In the genomic region with DNA sequence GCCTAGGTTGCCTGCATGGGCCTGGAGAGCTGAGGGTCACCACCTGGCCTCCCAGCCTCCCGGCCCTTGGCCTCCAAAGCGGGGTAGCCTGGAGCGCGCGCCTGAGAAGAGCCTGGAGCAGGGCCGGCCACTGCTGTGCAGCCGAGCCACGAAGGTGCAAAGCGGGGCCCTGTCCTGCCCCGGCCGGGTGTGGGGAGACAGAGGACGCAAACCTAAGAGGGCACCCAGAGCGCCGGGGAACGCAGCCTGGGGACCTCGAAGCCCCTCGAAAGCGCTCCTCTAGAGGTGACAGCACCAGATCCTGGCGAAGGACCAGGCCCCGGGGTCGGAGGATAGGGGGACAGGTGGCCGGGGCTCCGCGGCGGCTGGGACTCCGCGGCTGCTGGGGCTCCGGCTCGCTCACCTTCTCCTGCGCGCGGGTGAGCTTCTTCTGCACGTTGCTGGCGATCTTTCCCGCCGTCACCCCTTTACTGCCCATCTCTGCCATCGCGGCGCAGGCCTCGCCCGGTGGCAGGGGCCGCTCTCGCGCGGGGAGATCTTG, we compare ENCODE assay signal across 7 cellular contexts. TPM values are rescaled to one million over a fixed set of nuclear protein-coding genes. Genes with fewer than 3 reads are reported as not detected.
A peak's percentile ranks its signal among the peaks of the same experiment; 100 is the strongest.
DNase-seq lines count a peak whose midpoint lies in the region; ATAC-seq and TF ChIP-seq lines count a peak whose summit lies in the region.

No MANE protein-coding gene starts in this region.

- peaks cover 2% of the 10 kb centered on the region; the same call in 1 of the 2 replicates for H3K36me3 ChIP-seq in Panc1 (ENCODE audit: control insufficient read depth, insufficient read depth, low read length)
- H3K36me3 ChIP-seq in ectodermal cell (ENCODE audit: control insufficient read depth, insufficient read depth, low read length): no peaks in the 10 kb centered on the region
- peaks cover 3% of the 10 kb centered on the region for H3K36me3 ChIP-seq in mesodermal cell (ENCODE audit: control insufficient read depth, insufficient read depth, low read length)
- H3K36me3 ChIP-seq in upper lobe of right lung: no peaks in the 10 kb centered on the region

- H3K4me3 ChIP-seq in Panc1 (ENCODE audit: low read depth in 2 of 2, low read length in 2 of 2) (peak overlapping the region; percentile 61 to 72), ectodermal cell (ENCODE audit: insufficient read depth, low read depth, low read length) (peak overlapping the region; percentile 56), mesodermal cell (ENCODE audit: extremely low read depth, insufficient read depth, low read length, poor library complexity, severe bottlenecking) (peak overlapping the region; percentile 93), upper lobe of right lung (peak overlapping the region; percentile 90)

- in situ Hi-C loops in Panc1 (cut with HindIII; ENCODE audit: low pct_unique_long_range_greater_than_20kb, low sequenced_read_pairs): no loop called here

- peaks cover 22% of the 10 kb centered on the region for H3K4me1 ChIP-seq in Panc1 (ENCODE audit: control insufficient read depth, insufficient read depth, low read length)
- H3K4me1 ChIP-seq in ectodermal cell (ENCODE audit: control insufficient read depth, insufficient read depth, low read length): peaks cover 19% of the 10 kb centered on the region
- peaks cover 32% of the 10 kb centered on the region for H3K4me1 ChIP-seq in mesodermal cell (ENCODE audit: control insufficient read depth, insufficient read depth, low read length, poor library complexity, severe bottlenecking)
- peaks cover 4% of the 10 kb centered on the region for H3K4me1 ChIP-seq in upper lobe of right lung

- TF ChIP-seq CTCF in Panc1 (IDR thresholded peaks at IDR 0.05) (no peak), upper lobe of right lung (IDR thresholded peaks at IDR 0.05) (no peak)

- POLR2A ChIA-PET in Panc1 (lab: Charles Lee): interaction anchor here (0.6 kb wide), 1 partner anchor 25 kb away, joined by 5 read pairs; no protein-coding TSS in a partner anchor

- H3K27me3 ChIP-seq in Panc1 (ENCODE audit: control insufficient read depth, insufficient read depth, low read length) (no peaks in the 10 kb centered on the region), ectodermal cell (ENCODE audit: control insufficient read depth, insufficient read depth, low read length, poor library complexity, severe bottlenecking) (peaks cover 3% of the 10 kb centered on the region), upper lobe of right lung (no peaks in the 10 kb centered on the region)

- peak overlapping the region; percentile 63; the same call in 1 of the 2 replicates for H3K27ac ChIP-seq in Panc1 (ENCODE audit: low read length)
- H3K27ac ChIP-seq in ectodermal cell (ENCODE audit: insufficient read depth, low read depth, low read length, poor library complexity, severe bottlenecking): peak overlapping the region; percentile 26
- peak overlapping the region; percentile 87 for H3K27ac ChIP-seq in mesodermal cell (ENCODE audit: low read depth, low read length, severe bottlenecking)
- peak overlapping the region; percentile 71 for H3K27ac ChIP-seq in upper lobe of right lung

- DNase-seq in Panc1 (ENCODE audit: low read depth, low spot score) (no peak), upper lobe of right lung (peak; percentile 73), activated gamma-delta T cell (lab: John Stamatoyannopoulos, UW) (no peak)

- WGBS in ectodermal cell, 2 experiments: 0% methylated on average over 45 of the region's 45 CpGs
- WGBS in mesodermal cell (ENCODE audit: insufficient coverage in 2 of 2), 2 experiments: 1% methylated on average over 32 to 38 of the region's 45 CpGs

- CTCF ChIA-PET in Panc1 (lab: Charles Lee): interaction anchor here (0.6 to 0.9 kb wide), 2 partner anchors 15 to 82 kb away, joined by 3 read pairs; no protein-coding TSS in a partner anchor

- intact Hi-C loops in Panc1 (cut with micrococcal nuclease; ENCODE audit: unreplicated experiment) (no loop called here), upper lobe of right lung (cut with DNase I) (loop anchor here (5.0 kb wide), 1 partner anchor 39 kb away; no protein-coding TSS in a partner anchor)

- peak; percentile 7 for ATAC-seq in GM18873 (IDR thresholded peaks at IDR 0.05; ENCODE audit: low FRiP score, unreplicated experiment)
- ATAC-seq in HG02759 (IDR thresholded peaks at IDR 0.05; ENCODE audit: unreplicated experiment): peak; percentile 22
- ATAC-seq in Panc1: peak; percentile 45
- peak; percentile 12 for ATAC-seq in upper lobe of right lung

- H3K9me3 ChIP-seq in Panc1 (ENCODE audit: control insufficient read depth, insufficient read depth, low read depth, low read length) (no peaks in the 10 kb centered on the region), ectodermal cell (ENCODE audit: control insufficient read depth, low read length) (no peaks in the 10 kb centered on the region), mesodermal cell (ENCODE audit: control insufficient read depth, low read length) (no peaks in the 10 kb centered on the region), upper lobe of right lung (no peaks in the 10 kb centered on the region)

- BruUV-seq in Panc1 (replicated peaks; lab: Mats Ljungman, UMichigan): no TSS peak

RNA-seq across cellular contexts. Expression of gene BIN1, which starts 0.4 kb away (rescaled TPM):
- 58.6 TPM for total RNA-seq in Panc1 (2021; ENCODE audit: unreplicated experiment)
- polyA plus RNA-seq in Panc1 (2012; ENCODE audit: insufficient read length): 77.0 TPM
- polyA plus RNA-seq in ectodermal cell (2013, experiment 1 of 4): 58.2 TPM
- polyA plus RNA-seq in ectodermal cell (2013, experiment 2 of 4): 45.6 TPM
- polyA plus RNA-seq in ectodermal cell (2013, experiment 3 of 4): 40.3 TPM
- 41.1 TPM for polyA plus RNA-seq in ectodermal cell (2013, experiment 4 of 4)
- polyA plus RNA-seq in mesodermal cell (2013, experiment 1 of 2): 84.2 TPM
- 78.8 TPM for polyA plus RNA-seq in mesodermal cell (2013, experiment 2 of 2)
- 33.4 TPM for total RNA-seq in upper lobe of right lung

Comparison
In these comparisons a context has a peak if more than half of its experiments do, and no peak if none do; other contexts are left out.
1. H3K27ac ChIP-seq: peak in every context shown above with its lines; median percentile 87 in mesodermal cell; 71 in upper lobe of right lung; 63 in Panc1; 26 in ectodermal cell.